Comparison of ENCODE assay signal across 18 cellular contexts in the genomic region with DNA sequence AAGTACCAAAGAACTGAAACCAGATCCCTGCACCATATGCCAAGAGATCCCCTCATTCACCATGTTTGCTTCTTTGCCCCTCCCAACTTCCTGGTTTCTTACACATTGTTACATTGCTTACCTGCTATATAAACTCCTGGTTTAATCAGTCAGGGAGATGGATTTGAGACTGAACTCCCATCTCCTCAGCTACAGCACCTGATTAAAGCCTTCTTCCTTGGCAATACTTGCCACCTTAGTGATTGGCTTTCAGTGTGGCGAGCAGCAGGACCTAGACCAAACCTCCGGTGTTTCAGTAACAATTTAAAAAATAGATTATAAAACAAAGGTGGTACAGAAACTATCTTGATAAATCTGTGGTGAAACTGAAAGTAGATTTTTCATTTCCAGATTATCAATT.
"Had no signal": no experiment of that assay in that cellular context is flagged by ENCODE, and none has a peak within 500 bp of the region (broad histone marks: within the 10 kb centered on the region; RNA-seq: fewer than 3 reads in every experiment).

No MANE protein-coding gene starts in this region.

- H3K9ac ChIP-seq: neural progenitor cell had no signal

- H3K9me3 ChIP-seq: tibial artery had no signal

- H3K36me3 ChIP-seq: neural progenitor cell, tibial artery had no signal

- H3K4me3 Mint-ChIP-seq: activated naive CD8-positive, alpha-beta T cell treated with anti-CD3 and anti-CD28 coated beads, Interleukin-2, amount 50 U/mL, for 24 hours; dendritic cell treated with granulocyte-macrophage colony-stimulating factor and Interleukin-4, amounts not matched to agents 40 ng/mL and 50 ng/mL, for 4 days; naive thymus-derived CD8-positive, alpha-beta T cell; neural progenitor cell; stimulated activated naive CD8-positive, alpha-beta T cell treated with anti-CD3 and anti-CD28 coated beads, Interleukin-15, Interleukin-2, amounts not matched to agents 100 ng/mL and 50 ng/mL, for 24 hours; T-helper 1 cell treated with Interleukin-12 subunit alpha and Interleukin-12 subunit beta and Interleukin-4 antibody, amounts not matched to agents 30 μg/mL and 1 μg/mL, for 36 hours had no signal

- ATAC-seq: activated naive CD8-positive, alpha-beta T cell treated with anti-CD3 and anti-CD28 coated beads, Interleukin-2, amount 50 U/mL, for 24 hours; foreskin keratinocyte; naive thymus-derived CD8-positive, alpha-beta T cell had no signal

- H3K27me3 Mint-ChIP-seq: activated naive CD8-positive, alpha-beta T cell treated with anti-CD3 and anti-CD28 coated beads, Interleukin-2, amount 50 U/mL, for 24 hours; dendritic cell treated with granulocyte-macrophage colony-stimulating factor and Interleukin-4, amounts not matched to agents 40 ng/mL and 50 ng/mL, for 4 days; naive thymus-derived CD8-positive, alpha-beta T cell; stimulated activated naive CD8-positive, alpha-beta T cell treated with anti-CD3 and anti-CD28 coated beads, Interleukin-15, Interleukin-2, amounts not matched to agents 100 ng/mL and 50 ng/mL, for 24 hours had no signal

- DNase-seq: activated CD4-positive, alpha-beta T cell treated with anti-CD3 and anti-CD28 coated beads for 4 hours; activated CD4-positive, alpha-beta T cell treated with anti-CD3 and anti-CD28 coated beads, Interleukin-2, amount 50 U/mL, for 48 hours; activated CD4-positive, CD25-positive, alpha-beta regulatory T cell; activated naive CD4-positive, alpha-beta T cell treated with anti-CD3 and anti-CD28 coated beads, Interleukin-2, amount 50 U/mL, for 16 hours; activated naive CD8-positive, alpha-beta T cell treated with anti-CD3 and anti-CD28 coated beads, Interleukin-2, amount 50 U/mL, for 24 hours; activated T-cell treated with anti-CD3 and anti-CD28 coated beads, Interleukin-2, amount 50 U/mL, for 48 hours; effector CD8-positive, alpha-beta T cell; foreskin keratinocyte; naive thymus-derived CD8-positive, alpha-beta T cell; stimulated activated CD4-positive, alpha-beta T cell treated with anti-CD3 and anti-CD28 coated beads, Interleukin-12 subunit alpha, Interleukin-12 subunit beta, amount 100 ng/mL, for 4 hours; stimulated activated CD4-positive, alpha-beta T cell treated with anti-CD3 and anti-CD28 coated beads, Interleukin-4, amount 100 ng/mL, for 4 hours; T1000; tibial artery had no signal

- H3K27ac ChIP-seq: foreskin keratinocyte, neural progenitor cell had no signal

- H3K27me3 ChIP-seq: foreskin keratinocyte, tibial artery had no signal

- H3K27ac Mint-ChIP-seq: activated naive CD8-positive, alpha-beta T cell treated with anti-CD3 and anti-CD28 coated beads, Interleukin-2, amount 50 U/mL, for 24 hours; dendritic cell treated with granulocyte-macrophage colony-stimulating factor and Interleukin-4, amounts not matched to agents 40 ng/mL and 50 ng/mL, for 4 days; neural progenitor cell; stimulated activated naive CD8-positive, alpha-beta T cell treated with anti-CD3 and anti-CD28 coated beads, Interleukin-15, Interleukin-2, amounts not matched to agents 100 ng/mL and 50 ng/mL, for 24 hours; T-helper 1 cell treated with Interleukin-12 subunit alpha and Interleukin-12 subunit beta and Interleukin-4 antibody, amounts not matched to agents 30 μg/mL and 1 μg/mL, for 36 hours had no signal

- H3K4me3 ChIP-seq: lung, neural progenitor cell, tibial artery had no signal

- H3K9me3 Mint-ChIP-seq: neural progenitor cell; stimulated activated naive CD8-positive, alpha-beta T cell treated with anti-CD3 and anti-CD28 coated beads, Interleukin-15, Interleukin-2, amounts not matched to agents 100 ng/mL and 50 ng/mL, for 24 hours had no signal
